ENCODE assay signal across 10 cellular contexts in genomic region chr1:154324241-154324640, GRCh38. TPM values are rescaled to one million over a fixed set of nuclear protein-coding genes. Genes with fewer than 3 reads are reported as not detected.
DNase-seq lines count a peak whose midpoint lies in the region; ATAC-seq and TF ChIP-seq lines count a peak whose summit lies in the region.
"Had no signal": no experiment of that assay in that cellular context is flagged by ENCODE, and none has a peak within 500 bp of the region (broad histone marks: within the 10 kb centered on the region; RNA-seq: fewer than 3 reads in every experiment).

No MANE protein-coding gene starts in this region.

- peak; percentile 17 for DNase-seq in GM13976 (ENCODE audit: low spot score)
- no peak for DNase-seq in SJCRH30
- no peak for DNase-seq in esophagus squamous epithelium (lab: John Stamatoyannopoulos, UW)
- no peak for DNase-seq in sigmoid colon
- DNase-seq in epidermal melanocyte (ENCODE audit: insufficient read length, low spot score): no peak
- DNase-seq in NCI-H748 (lab: John Stamatoyannopoulos, UW; ENCODE audit: unreplicated experiment): no peak

- intact Hi-C loops in esophagus squamous epithelium (cut with DNase I): no loop called here
- intact Hi-C loops in sigmoid colon (cut with DNase I): loop anchor here (5.0 kb wide), 1 partner anchor 47 kb away; no protein-coding TSS in a partner anchor

- H3K27me3 ChIP-seq in SJCRH30 (no peaks in the 10 kb centered on the region), esophagus squamous epithelium (peaks cover 0 to 39% (median 0%) of the 10 kb centered on the region in 4 donors), sigmoid colon (no peaks in the 10 kb centered on the region)

- 0 to 85% methylated on average over 1 to 2 of the region's 2 CpGs for WGBS in esophagus squamous epithelium, 2 donors
- 49 to 72% methylated on average over 2 of the region's 2 CpGs for WGBS in sigmoid colon, 2 donors

- H3K27ac ChIP-seq in SJCRH30 (no peak overlapping the region), esophagus squamous epithelium (peak overlapping the region in 3 of 4 donors; percentile 94 to 98 (median 96)), sigmoid colon (peak overlapping the region; percentile 93 to 98 (median 96))

- H3K4me1 ChIP-seq in SJCRH30: peaks cover 6% of the 10 kb centered on the region; the same call in 1 of the 2 replicates
- H3K4me1 ChIP-seq in esophagus squamous epithelium: peaks cover 29 to 50% (median 29%) of the 10 kb centered on the region in 3 donors
- H3K4me1 ChIP-seq in sigmoid colon: peaks cover 0 to 43% (median 37%) of the 10 kb centered on the region in 4 donors

- H3K4me3 ChIP-seq in SJCRH30 (peak overlapping the region; percentile 78), esophagus squamous epithelium (peak overlapping the region in 2 of 4 donors; percentile 78 to 91), sigmoid colon (peak overlapping the region in 2 of 4 donors; percentile 69 to 85)

- H3K36me3 ChIP-seq in SJCRH30 (no peaks in the 10 kb centered on the region), esophagus squamous epithelium (no peaks in the 10 kb centered on the region), sigmoid colon (no peaks in the 10 kb centered on the region)

- in situ Hi-C loops in GM13976 (cut with MboI; ENCODE audit: low sequenced_read_pairs, unreplicated experiment): no loop called here

- H3K9me3 ChIP-seq in SJCRH30 (replicated peaks): no peaks in the 10 kb centered on the region
- H3K9me3 ChIP-seq in esophagus squamous epithelium: no peaks in the 10 kb centered on the region
- H3K9me3 ChIP-seq in sigmoid colon: no peaks in the 10 kb centered on the region

- no peak for TF ChIP-seq EP300 in sigmoid colon (IDR thresholded peaks at IDR 0.05)

- no peak for TF ChIP-seq CTCF in GM13976 (IDR thresholded peaks at IDR 0.05; ENCODE audit: borderline replicate concordance, control extremely low read depth, extremely low read depth, insufficient read depth, missing control alignments)
- TF ChIP-seq CTCF in esophagus squamous epithelium (IDR thresholded peaks at IDR 0.05): no peak
- no peak for TF ChIP-seq CTCF in sigmoid colon (IDR thresholded peaks at IDR 0.05)

- TF ChIP-seq POLR2A in esophagus squamous epithelium (IDR thresholded peaks at IDR 0.05) (no peak), sigmoid colon (IDR thresholded peaks at IDR 0.05) (no peak)

- ATAC-seq in GM18907 (IDR thresholded peaks at IDR 0.05; ENCODE audit: unreplicated experiment) (no peak), GM19455 (IDR thresholded peaks at IDR 0.05; ENCODE audit: unreplicated experiment) (no peak)

RNA-seq across cellular contexts. Expression of gene ATP8B2, which starts 1.1 kb away (rescaled TPM):
- total RNA-seq in SJCRH30 (2014; rRNA removed; shearing (Covaris generic)): 21.2 and 25.7 TPM in 2 replicates
- 10 to 100 TPM in 2 of 4 donors, 1 to 10 TPM in 2; 2.4 to 55.5 (median 11.1) TPM for total RNA-seq in esophagus squamous epithelium
- 10 to 100 TPM; 53.1 to 64.3 (median 56.6) TPM for total RNA-seq in sigmoid colon
- polyA plus RNA-seq in sigmoid colon: 10 to 100 TPM in 1 of 3 donors, 1 to 10 TPM in 1, under 1 TPM in 1; 0.92 to 17.7 (median 7.2) TPM

RNA-seq across cellular contexts. Expression of gene AQP10, which starts 3.3 kb away (rescaled TPM):
- total RNA-seq in SJCRH30 (2014; rRNA removed; shearing (Covaris generic)): not detected in 2 replicates
- not detected for total RNA-seq in esophagus squamous epithelium
- total RNA-seq in sigmoid colon: not detected
- polyA plus RNA-seq in sigmoid colon: not detected
- total RNA-seq: endothelial cell of umbilical vein, occipital lobe had no signal
- polyA plus RNA-seq: endothelial cell of umbilical vein had no signal

RNA-seq across cellular contexts. Expression of gene HAX1, which starts 51.8 kb away (rescaled TPM):
- total RNA-seq in SJCRH30 (2014; rRNA removed; shearing (Covaris generic)): 59.6 and 66.5 TPM in 2 replicates
- total RNA-seq in esophagus squamous epithelium (100 to 1,000 TPM in 1 of 4 donors, 10 to 100 TPM in 3; 39.3 to 105 (median 88.9) TPM), sigmoid colon (100 to 1,000 TPM; 105 to 171 (median 120) TPM)
- 10 to 100 TPM; 76.3 to 95.6 (median 80.2) TPM for polyA plus RNA-seq in sigmoid colon
